ENCODE assay signal across 28 cellular contexts in the genomic region with DNA sequence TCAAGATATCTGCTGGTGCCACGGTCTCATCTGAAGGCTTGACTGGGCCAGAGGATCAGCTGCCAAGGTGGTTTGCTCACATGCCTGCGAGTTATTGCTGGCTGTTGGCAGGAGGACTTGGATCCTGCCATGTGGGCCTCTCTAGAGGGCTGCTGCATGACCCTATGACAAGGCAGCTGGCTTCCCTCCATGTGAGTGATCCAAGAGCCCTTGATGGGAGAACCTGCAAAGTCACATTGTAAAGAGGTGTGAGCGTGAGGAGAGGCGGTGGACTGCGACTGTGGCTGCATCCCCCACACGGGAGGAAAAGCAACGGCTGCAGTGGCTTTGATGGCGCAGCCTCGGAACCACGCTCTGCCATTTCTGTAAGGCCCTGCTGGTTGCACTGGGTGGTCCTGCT. TPM values are rescaled to one million over a fixed set of nuclear protein-coding genes. Genes with fewer than 3 reads are reported as not detected.
"Had no signal": no experiment of that assay in that cellular context is flagged by ENCODE, and none has a peak within 500 bp of the region (broad histone marks: within the 10 kb centered on the region; RNA-seq: fewer than 3 reads in every experiment).

No MANE protein-coding gene starts in this region.

- H3K4me3 Mint-ChIP-seq: activated CD4-positive, alpha-beta memory T cell treated with anti-CD3 and anti-CD28 coated beads, Interleukin-2, amount 10 ng/mL, durations not matched to agents 7 days and 5 days; activated naive CD4-positive, alpha-beta T cell treated with anti-CD3 and anti-CD28 coated beads, Interleukin-2, amount 50 U/mL, for 24 hours; activated T-cell treated with anti-CD3 and anti-CD28 coated beads, Interleukin-2, amount 50 U/mL, for 72 hours; dendritic cell treated with granulocyte-macrophage colony-stimulating factor and Interleukin-4, amounts not matched to agents 40 ng/mL and 50 ng/mL, for 4 days; mesothelial cell of epicardium; stimulated activated naive B cell treated with anti-CD40 and anti-IgM and Interleukin-4, amounts not matched to agents 10 μg/mL and 1 μg/mL and 100 μg/mL, for 72 hours; T-helper 1 cell treated with Interleukin-12 subunit alpha and Interleukin-12 subunit beta and Interleukin-4 antibody, amounts not matched to agents 30 μg/mL and 1 μg/mL, for 36 hours had no signal

- H3K27me3 Mint-ChIP-seq: activated CD4-positive, alpha-beta memory T cell treated with anti-CD3 and anti-CD28 coated beads, Interleukin-2, amount 10 ng/mL, durations not matched to agents 7 days and 5 days; activated naive CD4-positive, alpha-beta T cell treated with anti-CD3 and anti-CD28 coated beads, Interleukin-2, amount 50 U/mL, for 24 hours had no signal

- H3K4me1 ChIP-seq: foreskin keratinocyte had no signal

- ATAC-seq: activated T-cell treated with anti-CD3 and anti-CD28 coated beads, Interleukin-2, amount 50 U/mL, for 72 hours; body of pancreas; foreskin keratinocyte; left lobe of liver; lower lobe of right lung; naive thymus-derived CD8-positive, alpha-beta T cell; stimulated activated naive B cell treated with anti-CD40 and anti-IgM and Interleukin-4, amounts not matched to agents 10 μg/mL and 1 μg/mL and 100 μg/mL, for 72 hours had no signal

- H3K9me3 ChIP-seq: body of pancreas, lower lobe of right lung, sigmoid colon, vagina had no signal

- H3K36me3 Mint-ChIP-seq: activated naive CD4-positive, alpha-beta T cell treated with anti-CD3 and anti-CD28 coated beads, Interleukin-2, amount 50 U/mL, for 24 hours; mesothelial cell of epicardium; naive thymus-derived CD8-positive, alpha-beta T cell; stimulated activated naive B cell treated with anti-CD40 and anti-IgM and Interleukin-4, amounts not matched to agents 10 μg/mL and 1 μg/mL and 100 μg/mL, for 72 hours had no signal

- H3K27ac ChIP-seq: body of pancreas, foreskin keratinocyte, lower lobe of right lung, sigmoid colon, vagina had no signal

- H3K4me3 ChIP-seq: body of pancreas, lower lobe of right lung, sigmoid colon, smooth muscle cell, vagina had no signal

- H3K9me3 Mint-ChIP-seq: activated CD4-positive, alpha-beta memory T cell treated with anti-CD3 and anti-CD28 coated beads, Interleukin-2, amount 10 ng/mL, durations not matched to agents 7 days and 5 days; activated naive CD4-positive, alpha-beta T cell treated with anti-CD3 and anti-CD28 coated beads, Interleukin-2, amount 50 U/mL, for 24 hours; activated T-cell treated with anti-CD3 and anti-CD28 coated beads, Interleukin-2, amount 50 U/mL, for 72 hours; dendritic cell treated with granulocyte-macrophage colony-stimulating factor and Interleukin-4, amounts not matched to agents 40 ng/mL and 50 ng/mL, for 4 days; mesothelial cell of epicardium; naive thymus-derived CD8-positive, alpha-beta T cell; stimulated activated naive B cell treated with anti-CD40 and anti-IgM and Interleukin-4, amounts not matched to agents 10 μg/mL and 1 μg/mL and 100 μg/mL, for 72 hours; T-helper 1 cell treated with Interleukin-12 subunit alpha and Interleukin-12 subunit beta and Interleukin-4 antibody, amounts not matched to agents 30 μg/mL and 1 μg/mL, for 36 hours had no signal

- DNase-seq: activated CD4-positive, alpha-beta memory T cell treated with anti-CD3 and anti-CD28 coated beads, Interleukin-2, amount 10 ng/mL, durations not matched to agents 7 days and 5 days; activated CD4-positive, alpha-beta T cell treated with anti-CD3 and anti-CD28 coated beads for 48 hours; activated effector memory CD4-positive, alpha-beta T cell treated with anti-CD3 and anti-CD28 coated beads, Interleukin-2, amount 50 U/mL, for 16 hours; activated T-cell treated with anti-CD3 and anti-CD28 coated beads, Interleukin-2, amount 50 U/mL, for 72 hours; anterior cingulate cortex; body of pancreas; effector CD4-positive, alpha-beta T cell; erythroblast; foreskin keratinocyte; kidney; lower lobe of right lung; naive thymus-derived CD8-positive, alpha-beta T cell; sigmoid colon; stimulated activated CD4-positive, alpha-beta T cell treated with anti-CD3 and anti-CD28 coated beads, Interleukin-2, amount 100 ng/mL, for 48 hours; stimulated activated CD8-positive, alpha-beta memory T cell treated with anti-CD3 and anti-CD28 coated beads, Interleukin-4, amount 100 ng/mL, for 48 hours; stimulated activated naive B cell treated with anti-CD40 and anti-IgM and Interleukin-4, amounts not matched to agents 10 μg/mL and 1 μg/mL and 100 μg/mL, for 72 hours; T1000; trophoblast cell had no signal

- H3K36me3 ChIP-seq: lower lobe of right lung, sigmoid colon, vagina had no signal

- H3K27me3 ChIP-seq: body of pancreas, sigmoid colon, vagina had no signal

- H3K4me2 ChIP-seq: smooth muscle cell had no signal

- H3K27ac Mint-ChIP-seq: activated CD4-positive, alpha-beta memory T cell treated with anti-CD3 and anti-CD28 coated beads, Interleukin-2, amount 10 ng/mL, durations not matched to agents 7 days and 5 days; activated naive CD4-positive, alpha-beta T cell treated with anti-CD3 and anti-CD28 coated beads, Interleukin-2, amount 50 U/mL, for 24 hours; activated T-cell treated with anti-CD3 and anti-CD28 coated beads, Interleukin-2, amount 50 U/mL, for 72 hours; dendritic cell treated with granulocyte-macrophage colony-stimulating factor and Interleukin-4, amounts not matched to agents 40 ng/mL and 50 ng/mL, for 4 days; mesothelial cell of epicardium; stimulated activated naive B cell treated with anti-CD40 and anti-IgM and Interleukin-4, amounts not matched to agents 10 μg/mL and 1 μg/mL and 100 μg/mL, for 72 hours; T-helper 1 cell treated with Interleukin-12 subunit alpha and Interleukin-12 subunit beta and Interleukin-4 antibody, amounts not matched to agents 30 μg/mL and 1 μg/mL, for 36 hours had no signal

RNA-seq across cellular contexts. Expression of gene ALLC, which starts 4.0 kb away (rescaled TPM):
- total RNA-seq: activated CD4-positive, alpha-beta memory T cell treated with anti-CD3 and anti-CD28 coated beads, Interleukin-2, amount 10 ng/mL, durations not matched to agents 7 days and 5 days; activated T-cell treated with anti-CD3 and anti-CD28 coated beads, Interleukin-2, amount 50 U/mL, for 72 hours; body of pancreas; cardiac septum; foreskin keratinocyte; glomerular endothelial cell; kidney; lower lobe of right lung; mesothelial cell of epicardium; naive thymus-derived CD8-positive, alpha-beta T cell; sigmoid colon; smooth muscle cell; temporal lobe; vagina had no signal
- polyA plus RNA-seq: foreskin keratinocyte; naive thymus-derived CD8-positive, alpha-beta T cell; sigmoid colon; smooth muscle cell had no signal

RNA-seq across cellular contexts. Expression of gene DCDC2C, which starts 49.3 kb away (rescaled TPM):
- total RNA-seq: activated CD4-positive, alpha-beta memory T cell treated with anti-CD3 and anti-CD28 coated beads, Interleukin-2, amount 10 ng/mL, durations not matched to agents 7 days and 5 days; activated T-cell treated with anti-CD3 and anti-CD28 coated beads, Interleukin-2, amount 50 U/mL, for 72 hours; body of pancreas; cardiac septum; foreskin keratinocyte; glomerular endothelial cell; kidney; left lobe of liver; lower lobe of right lung; mesothelial cell of epicardium; naive thymus-derived CD8-positive, alpha-beta T cell; smooth muscle cell; vagina had no signal
- polyA plus RNA-seq: foreskin keratinocyte; naive thymus-derived CD8-positive, alpha-beta T cell; sigmoid colon; smooth muscle cell had no signal

RNA-seq across cellular contexts. Expression of gene COLEC11, which starts 59.1 kb away (rescaled TPM):
- total RNA-seq: activated CD4-positive, alpha-beta memory T cell treated with anti-CD3 and anti-CD28 coated beads, Interleukin-2, amount 10 ng/mL, durations not matched to agents 7 days and 5 days; foreskin keratinocyte; vagina had no signal
- polyA plus RNA-seq: foreskin keratinocyte; naive thymus-derived CD8-positive, alpha-beta T cell had no signal
